Comparison of ENCODE assay signal across 19 cellular contexts in the genomic region with DNA sequence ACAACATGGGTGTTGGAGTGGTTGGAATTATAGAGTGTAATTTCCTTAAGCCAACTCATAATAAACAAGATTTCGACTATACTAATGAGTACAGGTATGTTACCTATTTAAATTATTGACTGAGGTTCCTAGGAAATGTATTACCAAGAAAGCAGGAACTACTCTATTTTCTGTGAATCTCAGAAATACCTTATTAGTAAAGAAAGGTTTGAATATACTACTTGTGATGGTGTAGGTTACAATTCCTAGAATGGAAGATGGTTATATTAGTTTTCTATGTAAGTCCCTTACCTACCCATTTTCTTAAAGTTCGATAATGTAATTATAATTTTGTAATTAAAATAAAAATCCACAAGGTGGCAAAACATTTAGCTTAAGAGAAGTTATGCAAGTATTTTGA. TPM values are rescaled to one million over a fixed set of nuclear protein-coding genes. Genes with fewer than 3 reads are reported as not detected.
A peak's percentile ranks its signal among the peaks of the same experiment; 100 is the strongest.
DNase-seq lines count a peak whose midpoint lies in the region; ATAC-seq and TF ChIP-seq lines count a peak whose summit lies in the region.
"Had no signal": no experiment of that assay in that cellular context is flagged by ENCODE, and none has a peak within 500 bp of the region (broad histone marks: within the 10 kb centered on the region; RNA-seq: fewer than 3 reads in every experiment).

No MANE protein-coding gene starts in this region.

- H2BK120ac ChIP-seq in IMR-90 (ENCODE audit: low read depth, low read length), result no peak overlapping the region

- POLR2A ChIA-PET in IMR-90 (lab: Charles Lee; ENCODE audit: unreplicated experiment), result interaction anchor here (0.6 kb wide), 1 partner anchor 170 kb away, joined by 3 read pairs; no protein-coding TSS in a partner anchor

- intact Hi-C loops in IMR-90 (cut with micrococcal nuclease) (no loop called here), uterus (cut with DNase I; ENCODE audit: low total_unique reads) (no loop called here), ovary (cut with DNase I) (no loop called here)

- H3K4me2 ChIP-seq in IMR-90 (ENCODE audit: low read depth, low read length), result no peak overlapping the region
- H3K4me2 ChIP-seq: A549, GM23338 had no signal

- no peak overlapping the region for H3K14ac ChIP-seq in IMR-90 (replicated peaks; ENCODE audit: low read depth, low read length)

- no peak for TF ChIP-seq EP300 in ovary (IDR thresholded peaks at IDR 0.05)

- dilution Hi-C loops in IMR-90 (cut with HindIII; ENCODE audit: low sequenced_read_pairs, unreplicated experiment), result no loop called here

- H3K27me3 ChIP-seq in ACC112 (ENCODE audit: insufficient read depth, low read length) (no peaks in the 10 kb centered on the region), IMR-90 (ENCODE audit: control insufficient read depth, insufficient read depth, low read length) (no peaks in the 10 kb centered on the region), uterus (no peaks in the 10 kb centered on the region), ovary (no peaks in the 10 kb centered on the region)

- peaks cover 30% of the 10 kb centered on the region for H3K36me3 Mint-ChIP-seq in chondrocyte (ENCODE audit: low read depth)

- no peaks in the 10 kb centered on the region for H3K79me2 ChIP-seq in ACC112 (ENCODE audit: control insufficient read depth, insufficient read depth, low read length, unreplicated experiment)

- H3K36me3 ChIP-seq in ACC112 (ENCODE audit: insufficient read depth, low read length) (peaks cover 18% of the 10 kb centered on the region; the same call in 1 of the 2 replicates), IMR-90 (ENCODE audit: control insufficient read depth, insufficient read depth, low read length) (peaks cover 39% of the 10 kb centered on the region), uterus (no peaks in the 10 kb centered on the region), ovary (no peaks in the 10 kb centered on the region)

- CTCF ChIA-PET in IMR-90 (lab: Yijun Ruan, JAX), result no interaction called here

- H3K4me3 Mint-ChIP-seq in chondrocyte (ENCODE audit: unreplicated experiment), result no peak overlapping the region
- H3K4me3 Mint-ChIP-seq: CD4-positive, alpha-beta memory T cell; GM23338; H9 had no signal

- no CpG with 5 or more reads among the region's 2 CpGs for WGBS in IMR-90 (ENCODE audit: extremely low coverage in 2 of 2, insufficient read length in 1 of 2), 2 experiments
- 97 to 99% (median 98%) methylated on average over 2 of the region's 2 CpGs for WGBS in ovary, 3 donors

- peak overlapping the region; percentile 98 for H3K27ac Mint-ChIP-seq in chondrocyte (ENCODE audit: unreplicated experiment)
- H3K27ac Mint-ChIP-seq: GM23338 had no signal

- no peak overlapping the region for H3K4ac ChIP-seq in IMR-90 (ENCODE audit: low read depth, low read length)

- H3K18ac ChIP-seq in IMR-90 (ENCODE audit: low read depth, low read length), result no peak overlapping the region

- peaks cover 22% of the 10 kb centered on the region for H3K4me1 Mint-ChIP-seq in chondrocyte (ENCODE audit: low read depth)
- H3K4me1 Mint-ChIP-seq: GM23338, H9 had no signal

- H3K79me1 ChIP-seq in IMR-90 (ENCODE audit: low read depth in 1 of 2, low read length in 2 of 2), result peaks cover 31 to 57% of the 10 kb centered on the region in 2 experiments

- H2BK15ac ChIP-seq in IMR-90 (ENCODE audit: low read depth, low read length), result 0 out of 3 replicates have a peak overlapping the region, but pooled peaks have one; percentile 76

- H3K56ac ChIP-seq in IMR-90 (ENCODE audit: extremely low read depth, insufficient read depth, low read length), result no peak overlapping the region

- H2BK20ac ChIP-seq in IMR-90 (ENCODE audit: low read depth, low read length), result no peak overlapping the region

- in situ Hi-C loops in IMR-90 (cut with MboI; ENCODE audit: low sequenced_read_pairs), result no loop called here

- DNase-seq in IMR-90 (no peak), chondrocyte (ENCODE audit: low spot score) (no peak), uterus (no peak), ovary (no peak), dedifferentiated amniotic fluid mesenchymal stem cell (ENCODE audit: extremely low spot score) (no peak)
- DNase-seq: 8988T; C1 segment of cervical spinal cord; Calu3; CD4-positive, alpha-beta memory T cell; COR-L47; DMS53; DMS79 treated with DMSO at 0.1 percent for 48 hours; GF-D8; H9 had no signal

- no peak overlapping the region for H2AK9ac ChIP-seq in IMR-90 (replicated peaks; ENCODE audit: low read depth, low read length, poor library complexity)

- no peaks in the 10 kb centered on the region for H3K9me3 Mint-ChIP-seq in chondrocyte (ENCODE audit: low read depth)
- H3K9me3 Mint-ChIP-seq: CD4-positive, alpha-beta memory T cell; GM23338; H9 had no signal

- peaks cover 13% of the 10 kb centered on the region for H3K9me1 ChIP-seq in IMR-90 (ENCODE audit: insufficient read depth, low read length)

- TF ChIP-seq POLR2A in IMR-90 (IDR thresholded peaks at IDR 0.05; ENCODE audit: low read depth, low read length), result no peak
- no peak for TF ChIP-seq POLR2A in uterus (IDR thresholded peaks at IDR 0.05)
- TF ChIP-seq POLR2A in ovary (IDR thresholded peaks at IDR 0.05), result no peak

- no peaks in the 10 kb centered on the region for H3K27me3 Mint-ChIP-seq in chondrocyte (ENCODE audit: low read depth)
- H3K27me3 Mint-ChIP-seq: CD4-positive, alpha-beta memory T cell had no signal

- H4K91ac ChIP-seq in IMR-90 (ENCODE audit: insufficient read depth, low read depth, low read length), result no peak overlapping the region

- no peak overlapping the region for H2AK5ac ChIP-seq in IMR-90 (ENCODE audit: low read depth, low read length)

- H3K9ac ChIP-seq in IMR-90 (ENCODE audit: low read depth, low read length), result no peak overlapping the region

- H3K4me1 ChIP-seq in ACC112 (ENCODE audit: control insufficient read depth, insufficient read depth, low read length, unreplicated experiment) (peaks cover 26% of the 10 kb centered on the region), IMR-90 (ENCODE audit: control insufficient read depth, insufficient read depth, low read length) (peaks cover 16% of the 10 kb centered on the region), uterus (no peaks in the 10 kb centered on the region), ovary (ENCODE audit: insufficient read depth) (no peaks in the 10 kb centered on the region)

- no peak overlapping the region for H3K23ac ChIP-seq in IMR-90 (ENCODE audit: low read depth, low read length)

- TF ChIP-seq CTCF in IMR-90 (conservative IDR thresholded peaks at IDR 0.05; ENCODE audit: low read depth, low read length) (no peak), chondrocyte (IDR thresholded peaks at IDR 0.05) (no peak), uterus (IDR thresholded peaks at IDR 0.05) (no peak), ovary (IDR thresholded peaks at IDR 0.05) (no peak)

- no peaks in the 10 kb centered on the region for H3K9me3 ChIP-seq in IMR-90 (ENCODE audit: control insufficient read depth, insufficient read depth, low read length)
- H3K9me3 ChIP-seq in uterus, result no peaks in the 10 kb centered on the region
- no peaks in the 10 kb centered on the region for H3K9me3 ChIP-seq in ovary
- H3K9me3 ChIP-seq: A549 had no signal

- H4K20me1 ChIP-seq in IMR-90 (ENCODE audit: insufficient read depth, low read length), result peaks cover 7% of the 10 kb centered on the region; the same call in 1 of the 2 replicates

- ATAC-seq in IMR-90 (ENCODE audit: low read depth) (no peak), GM19351 (IDR thresholded peaks at IDR 0.05; ENCODE audit: unreplicated experiment) (no peak)
- ATAC-seq: A549, GM23338, HCT116 had no signal

- H2AFZ ChIP-seq in ACC112 (ENCODE audit: low read length, unreplicated experiment) (no peak overlapping the region), IMR-90 (replicated peaks; ENCODE audit: low read length, poor library complexity) (no peak overlapping the region)
- H2AFZ ChIP-seq: GM23338 had no signal

- TF ChIP-seq RAD21 in IMR-90 (IDR thresholded peaks at IDR 0.05; ENCODE audit: low read length), result no peak

- H3K4me3 ChIP-seq in ACC112 (ENCODE audit: low read depth, low read length) (no peak overlapping the region), IMR-90 (ENCODE audit: insufficient read depth, low read depth, low read length) (no peak overlapping the region), uterus (no peak overlapping the region), ovary (no peak overlapping the region)
- H3K4me3 ChIP-seq: A549, GM23338 had no signal

- H4K8ac ChIP-seq in IMR-90 (ENCODE audit: low read depth in 2 of 2, low read length in 2 of 2), result peak overlapping the region in 1 of 2 experiments; percentile 67; a peak in 1 of 4 replicates

- no TSS peak for BruUV-seq in IMR-90 (replicated peaks; lab: Mats Ljungman, UMichigan)

- H4K5ac ChIP-seq in IMR-90 (ENCODE audit: low read depth, low read length), result no peak overlapping the region

- H2BK5ac ChIP-seq in IMR-90 (ENCODE audit: low read depth, low read length, poor library complexity, severe bottlenecking), result no peak overlapping the region

- peak overlapping the region; percentile 84; the same call in 1 of the 2 replicates for H3K27ac ChIP-seq in ACC112 (ENCODE audit: low read depth, low read length)
- H3K27ac ChIP-seq in IMR-90 (ENCODE audit: insufficient read depth, low read length), result no peak overlapping the region
- peak overlapping the region; percentile 34 to 62 for H3K27ac ChIP-seq in uterus
- H3K27ac ChIP-seq in ovary, result no peak overlapping the region
- H3K27ac ChIP-seq: A549 had no signal

TF ChIP-seq in IMR-90, 13 proteins besides CTCF, POLR2A, EP300 and RAD21 (continues in another document):
- TF ChIP-seq ELK1 (IDR thresholded peaks at IDR 0.05; ENCODE audit: borderline replicate concordance, low read depth, low read length), result no peak

RNA-seq across cellular contexts. Expression of gene MORC3, which starts 29.3 kb away (rescaled TPM):
- total RNA-seq in IMR-90 (2012; rRNA removed) (23.5 and 39.4 TPM in 2 replicates), chondrocyte (21.0 to 24.4 TPM (median 23.1 TPM) in 3 replicates), uterus (10 to 100 TPM; 23.3 to 95.1 (median 59.4) TPM), ovary (10 to 100 TPM; 35.4 to 55.6 (median 39.1) TPM)
- polyA plus RNA-seq in IMR-90 (2012; rRNA removed) (11.1 and 14.0 TPM in 2 replicates), ovary (10 to 100 TPM; 18.9 to 26.0 TPM)
- polyA plus RNA-seq in IMR-90 (2012; cell fraction: cytosol; rRNA removed), result 1.3 and 1.9 TPM in 2 replicates
- polyA plus RNA-seq in IMR-90 (2012; cell fraction: nucleus; rRNA removed; ENCODE audit: low replicate concordance), result 2.8 and 23.9 TPM in 2 replicates

RNA-seq across cellular contexts. Expression of gene CHAF1B, which starts 35.9 kb away (rescaled TPM):
- total RNA-seq in IMR-90 (2012; rRNA removed), result 4.5 and 4.7 TPM in 2 replicates
- polyA plus RNA-seq in IMR-90 (2012; rRNA removed), result 6.3 and 6.4 TPM in 2 replicates
- polyA plus RNA-seq in IMR-90 (2012; cell fraction: cytosol; rRNA removed), result 2.1 and 2.9 TPM in 2 replicates
- 2.1 and 4.5 TPM in 2 replicates for polyA plus RNA-seq in IMR-90 (2012; cell fraction: nucleus; rRNA removed; ENCODE audit: low replicate concordance)
- 2.6 to 7.9 TPM (median 3.6 TPM) in 3 replicates for total RNA-seq in chondrocyte
- 1 to 10 TPM in 3 of 4 donors, under 1 TPM in 1; under 0.01 to 3.9 (median 2.2) TPM for total RNA-seq in uterus
- 1 to 10 TPM; 1.7 to 3.9 (median 2.9) TPM for total RNA-seq in ovary
- polyA plus RNA-seq in ovary, result 1 to 10 TPM; 1.6 to 2.7 TPM

Comparison
In these comparisons a context has a peak if more than half of its experiments do, and no peak if none do; other contexts are left out.
1. H3K27ac ChIP-seq: peak in ACC112 (single experiment) and uterus (2 of 2); none in IMR-90 (single experiment) and ovary (0 of 2).